ENCODE assay signal across 21 cellular contexts in the genomic region with DNA sequence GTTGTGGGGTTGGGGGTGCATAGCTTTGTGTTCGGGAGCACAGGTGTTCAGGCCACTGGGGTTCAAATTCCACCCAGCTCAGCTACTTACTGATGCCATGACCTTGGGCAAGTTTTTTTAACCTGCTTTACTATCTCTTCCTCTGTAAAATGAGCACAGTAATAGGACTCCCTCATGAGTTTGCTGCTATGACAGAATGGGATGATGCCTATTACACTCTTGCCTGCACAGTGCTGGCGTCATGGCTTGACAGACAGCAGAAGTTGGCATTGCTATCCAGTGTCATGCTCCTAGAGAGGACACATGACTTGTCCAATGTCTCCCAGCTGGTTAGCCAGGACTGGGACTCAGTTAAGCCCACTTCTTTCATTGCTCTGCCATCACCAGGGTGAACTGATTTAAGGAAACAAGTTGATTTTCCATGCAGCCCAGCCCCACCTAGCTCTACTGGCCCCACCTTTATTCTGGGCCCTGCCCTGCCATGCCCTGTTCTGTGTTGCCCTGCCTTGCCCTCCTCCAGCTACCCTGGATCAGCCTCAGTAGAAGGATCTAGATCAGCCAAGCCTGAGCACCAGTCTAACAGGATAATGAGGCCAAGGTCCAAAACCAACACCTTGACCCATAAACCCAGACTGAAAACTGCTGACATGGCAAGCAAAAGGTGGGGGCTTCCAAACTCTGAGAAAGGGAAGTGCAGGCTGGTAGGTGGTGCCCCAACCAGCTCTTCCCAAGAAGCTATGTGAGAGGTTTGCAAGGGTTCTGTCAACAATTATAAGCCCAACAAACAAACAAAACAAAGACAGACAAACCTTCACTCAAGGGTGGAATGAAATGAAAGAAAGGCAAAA.
A peak's percentile ranks its signal among the peaks of the same experiment; 100 is the strongest.
DNase-seq lines count a peak whose midpoint lies in the region; ATAC-seq, FAIRE-seq and TF ChIP-seq lines count a peak whose summit lies in the region.
"Had no signal": no experiment of that assay in that cellular context is flagged by ENCODE, and none has a peak within 500 bp of the region (broad histone marks: within the 10 kb centered on the region; RNA-seq: fewer than 3 reads in every experiment).

No MANE protein-coding gene starts in this region.

- no peak overlapping the region for H2BK12ac ChIP-seq in neuronal stem cell (ENCODE audit: low read length)

- TF ChIP-seq POLR2A in A549 (IDR thresholded peaks at IDR 0.05; ENCODE audit: low read length) (no peak), stomach (IDR thresholded peaks at IDR 0.05) (no peak)

- FAIRE-seq in A549 (lab: Jason Lieb, UNC): no peak
- FAIRE-seq: G401.6 had no signal

- H4K91ac ChIP-seq in neuronal stem cell (ENCODE audit: low read depth, low read length, poor library complexity): no peak overlapping the region

- no peak overlapping the region for H3K27ac Mint-ChIP-seq in mesothelial cell of epicardium
- H3K27ac Mint-ChIP-seq: B cell; CD4-positive, CD25-positive, alpha-beta regulatory T cell had no signal

- H3K27me3 ChIP-seq in RWPE2 (ENCODE audit: insufficient read depth, poor library complexity, severe bottlenecking): no peaks in the 10 kb centered on the region
- no peaks in the 10 kb centered on the region for H3K27me3 ChIP-seq in foreskin keratinocyte
- no peaks in the 10 kb centered on the region for H3K27me3 ChIP-seq in neuronal stem cell (ENCODE audit: control insufficient read depth in 3 of 3, insufficient read depth in 3 of 3, low read depth in 1 of 3, low read length in 3 of 3)
- peaks cover 0 to 8% (median 0%) of the 10 kb centered on the region in 7 donors for H3K27me3 ChIP-seq in heart right ventricle
- no peaks in the 10 kb centered on the region for H3K27me3 ChIP-seq in stomach

- H3K9me3 ChIP-seq in A549 (no peaks in the 10 kb centered on the region), RWPE2 (ENCODE audit: severe bottlenecking) (peaks cover 3% of the 10 kb centered on the region), neuronal stem cell (replicated peaks in 1 of 2; ENCODE audit: control insufficient read depth in 2 of 2, insufficient read depth in 1 of 2, low read depth in 1 of 2, low read length in 2 of 2) (peaks cover 3 to 7% of the 10 kb centered on the region in 2 donors), heart right ventricle (peaks cover 0 to 12% (median 0%) of the 10 kb centered on the region in 11 donors), stomach (no peaks in the 10 kb centered on the region)

- no peak overlapping the region for H3K4me3 Mint-ChIP-seq in mesothelial cell of epicardium
- H3K4me3 Mint-ChIP-seq: B cell; CD4-positive, CD25-positive, alpha-beta regulatory T cell had no signal

- DNase-seq in A549 (ENCODE audit: low read depth in 1 of 2, low spot score in 1 of 2): no peak
- DNase-seq in RWPE2 (ENCODE audit: low spot score): no peak
- DNase-seq in foreskin keratinocyte: no peak
- no peak for DNase-seq in neuronal stem cell (ENCODE audit: low spot score)
- no peak for DNase-seq in mesothelial cell of epicardium (ENCODE audit: low spot score in 2 of 2, unreplicated experiment in 2 of 2)
- DNase-seq in heart right ventricle: no peak
- DNase-seq in stomach: no peak
- DNase-seq in activated T-cell treated with anti-CD3 and anti-CD28 coated beads for 4 hours: no peak
- DNase-seq: 8988T; CD4-positive, CD25-positive, alpha-beta regulatory T cell; COR-L47; KBM-7; MV-4-11; NCI-H1417; NCI-H187 treated with DMSO at 0.1 percent for 48 hours; NCI-H524 had no signal

- H3K18ac ChIP-seq in neuronal stem cell (ENCODE audit: low read length): peak overlapping the region; percentile 25

- no peak for TF ChIP-seq EP300 in A549 (IDR thresholded peaks at IDR 0.05)
- TF ChIP-seq EP300 in stomach (IDR thresholded peaks at IDR 0.05): no peak

- ATAC-seq in A549: no peak
- 0 out of 3 replicates have a peak, but pooled peaks have one; percentile 9 for ATAC-seq in RWPE2 (ENCODE audit: low read depth)
- ATAC-seq in foreskin keratinocyte: peak; percentile 23
- no peak for ATAC-seq in heart right ventricle
- ATAC-seq: Right ventricle myocardium inferior had no signal

- no peak overlapping the region for H3K14ac ChIP-seq in neuronal stem cell (ENCODE audit: low read length)

- no peak overlapping the region for H2BK5ac ChIP-seq in neuronal stem cell (ENCODE audit: low read length)

- H3K4me2 ChIP-seq in A549: no peak overlapping the region
- H3K4me2 ChIP-seq in neuronal stem cell (ENCODE audit: insufficient read depth, low read length, poor library complexity, severe bottlenecking): no peak overlapping the region

- no peak overlapping the region for H3K4ac ChIP-seq in neuronal stem cell (ENCODE audit: low read length)

- POLR2A ChIA-PET in A549 (lab: Yijun Ruan, JAX): no interaction called here

- TF ChIP-seq RAD21 in A549 (conservative IDR thresholded peaks at IDR 0.05 in 1 of 2, IDR thresholded peaks at IDR 0.05 in 1 of 2): no peak

- no peak overlapping the region for H3K9ac ChIP-seq in neuronal stem cell (ENCODE audit: low read depth, low read length, poor library complexity)
- H3K9ac ChIP-seq: GM23248 had no signal

- no peak overlapping the region for H3K27ac ChIP-seq in A549
- peak overlapping the region; percentile 46 for H3K27ac ChIP-seq in RWPE2 (ENCODE audit: poor library complexity, severe bottlenecking)
- H3K27ac ChIP-seq in foreskin keratinocyte: no peak overlapping the region
- H3K27ac ChIP-seq in neuronal stem cell (replicated peaks; ENCODE audit: low read length): no peak overlapping the region
- no peak overlapping the region for H3K27ac ChIP-seq in heart right ventricle
- no peak overlapping the region for H3K27ac ChIP-seq in stomach
- H3K27ac ChIP-seq: GM23248 had no signal

- WGBS in A549 (ENCODE audit: missing lambda C conversion rate): 8% methylated on average over 2 of the region's 2 CpGs
- no CpG with 5 or more reads among the region's 2 CpGs for WGBS in neuronal stem cell (ENCODE audit: extremely low coverage in 2 of 2, insufficient read length in 2 of 2, insufficient replicate concordance in 1 of 2), 2 donors
- WGBS in heart right ventricle, 2 donors: 61 to 73% methylated on average over 2 of the region's 2 CpGs
- WGBS in stomach, 5 donors: 62 to 94% (median 76%) methylated on average over 2 of the region's 2 CpGs

- H3K79me1 ChIP-seq in neuronal stem cell (ENCODE audit: low read depth, low read length): no peaks in the 10 kb centered on the region

- no peak overlapping the region for H3K4me3 ChIP-seq in A549
- H3K4me3 ChIP-seq in RWPE2 (ENCODE audit: severe bottlenecking): no peak overlapping the region
- no peak overlapping the region for H3K4me3 ChIP-seq in neuronal stem cell (ENCODE audit: low read length in 2 of 2)
- H3K4me3 ChIP-seq in heart right ventricle: no peak overlapping the region
- no peak overlapping the region for H3K4me3 ChIP-seq in stomach
- H3K4me3 ChIP-seq: GM23248, HAP-1 had no signal

- peaks cover 6% of the 10 kb centered on the region for H3K9me3 Mint-ChIP-seq in mesothelial cell of epicardium

- H3K4me1 Mint-ChIP-seq in mesothelial cell of epicardium: no peaks in the 10 kb centered on the region
- H3K4me1 Mint-ChIP-seq: B cell; CD4-positive, CD25-positive, alpha-beta regulatory T cell had no signal

- CTCF ChIA-PET in A549 (lab: Yijun Ruan, JAX): interaction anchor here (1.3 kb wide), 1 partner anchor 19 kb away, joined by 3 read pairs; no protein-coding TSS in a partner anchor

- intact Hi-C loops in heart right ventricle (cut with DNase I) (no loop called here), stomach (cut with DNase I; ENCODE audit: low total_unique reads) (no loop called here)

- no peak overlapping the region for H2AFZ ChIP-seq in neuronal stem cell (ENCODE audit: low read length)
- H2AFZ ChIP-seq: GM23248 had no signal

- H2BK120ac ChIP-seq in neuronal stem cell (ENCODE audit: low read depth, low read length): no peak overlapping the region

- no peaks in the 10 kb centered on the region for H3K4me1 ChIP-seq in A549
- peaks cover 21% of the 10 kb centered on the region for H3K4me1 ChIP-seq in RWPE2 (ENCODE audit: insufficient read depth, poor library complexity, severe bottlenecking)
- peaks cover 9% of the 10 kb centered on the region for H3K4me1 ChIP-seq in foreskin keratinocyte
- H3K4me1 ChIP-seq in neuronal stem cell (ENCODE audit: control insufficient read depth in 2 of 2, insufficient read depth in 1 of 2, low read depth in 1 of 2, low read length in 2 of 2): peaks cover 4% of the 10 kb centered on the region in 2 donors
- H3K4me1 ChIP-seq in heart right ventricle: no peaks in the 10 kb centered on the region
- peaks cover 0 to 5% (median 0%) of the 10 kb centered on the region in 4 donors for H3K4me1 ChIP-seq in stomach
- H3K4me1 ChIP-seq: HAP-1 had no signal

- H3K36me3 Mint-ChIP-seq in mesothelial cell of epicardium: peaks cover 3% of the 10 kb centered on the region
- H3K36me3 Mint-ChIP-seq: CD4-positive, CD25-positive, alpha-beta regulatory T cell had no signal

- no peak overlapping the region for H4K8ac ChIP-seq in neuronal stem cell (ENCODE audit: low read depth, low read length)

- peak overlapping the region; percentile 15 for H2AK5ac ChIP-seq in neuronal stem cell (ENCODE audit: low read depth, low read length)

- TF ChIP-seq CTCF in A549 (IDR thresholded peaks at IDR 0.05): no peak
- no peak for TF ChIP-seq CTCF in RWPE2 (IDR thresholded peaks at IDR 0.05; ENCODE audit: poor library complexity, severe bottlenecking)
- TF ChIP-seq CTCF in foreskin keratinocyte (conservative IDR thresholded peaks at IDR 0.05): no peak
- TF ChIP-seq CTCF in mesothelial cell of epicardium (IDR thresholded peaks at IDR 0.05; ENCODE audit: unreplicated experiment): no peak
- no peak for TF ChIP-seq CTCF in heart right ventricle (IDR thresholded peaks at IDR 0.05)
- no peak for TF ChIP-seq CTCF in stomach (IDR thresholded peaks at IDR 0.05)

- peaks cover 11% of the 10 kb centered on the region for H3K27me3 Mint-ChIP-seq in mesothelial cell of epicardium (ENCODE audit: low read depth)
- H3K27me3 Mint-ChIP-seq: CD4-positive, CD25-positive, alpha-beta regulatory T cell had no signal

- H2BK15ac ChIP-seq in neuronal stem cell (ENCODE audit: low read length): no peak overlapping the region

- H3K36me3 ChIP-seq in RWPE2 (ENCODE audit: low read depth): no peaks in the 10 kb centered on the region
- H3K36me3 ChIP-seq in neuronal stem cell (replicated peaks in 1 of 2; ENCODE audit: control insufficient read depth in 2 of 2, insufficient read depth in 2 of 2, low read length in 2 of 2): no peaks in the 10 kb centered on the region
- H3K36me3 ChIP-seq in heart right ventricle: no peaks in the 10 kb centered on the region
- H3K36me3 ChIP-seq in stomach: no peaks in the 10 kb centered on the region
- H3K36me3 ChIP-seq: HAP-1 had no signal

- H3K23ac ChIP-seq in neuronal stem cell (ENCODE audit: low read depth, low read length, poor library complexity): no peak overlapping the region

TF ChIP-seq in A549, 52 proteins besides CTCF, POLR2A, EP300 and RAD21:
- TF ChIP-seq MAFK (IDR thresholded peaks at IDR 0.05; ENCODE audit: partially characterized antibody): peak; percentile 68
- TF ChIP-seq SMC3 (IDR thresholded peaks at IDR 0.05): no peak

Comparison
In these comparisons a context has a peak if more than half of its experiments do, and no peak if none do; other contexts are left out.
1. ATAC-seq: peak in RWPE2 (single experiment) and foreskin keratinocyte (single experiment); none in A549 (0 of 2) and heart right ventricle (0 of 8).